Comparison of ENCODE assay signal across 1 cellular context in genomic region chr2:230864605-230865323, GRCh38.
TF ChIP-seq lines count a peak whose summit lies in the region.

TSS of gene ITM2C (plus strand) at chr2:230864942. CDS start at chr2:230865026, 84 bp downstream.

TF ChIP-seq in HepG2, 621 proteins besides CTCF, POLR2A, EP300 and RAD21 (continued from another document and continues in another):
- peak; percentile 49; the same call in 1 of the 2 replicates for TF ChIP-seq ZHX2 (IDR thresholded peaks at IDR 0.05; ENCODE audit: low read depth)
- no peak for TF ChIP-seq ZHX2 (CRISPR knock-in tag; IDR thresholded peaks at IDR 0.05; ENCODE audit: borderline replicate concordance)
- TF ChIP-seq DMAP1 (CRISPR knock-in tag; IDR thresholded peaks at IDR 0.05), result peak; percentile 22
- TF ChIP-seq, protein P1, sequence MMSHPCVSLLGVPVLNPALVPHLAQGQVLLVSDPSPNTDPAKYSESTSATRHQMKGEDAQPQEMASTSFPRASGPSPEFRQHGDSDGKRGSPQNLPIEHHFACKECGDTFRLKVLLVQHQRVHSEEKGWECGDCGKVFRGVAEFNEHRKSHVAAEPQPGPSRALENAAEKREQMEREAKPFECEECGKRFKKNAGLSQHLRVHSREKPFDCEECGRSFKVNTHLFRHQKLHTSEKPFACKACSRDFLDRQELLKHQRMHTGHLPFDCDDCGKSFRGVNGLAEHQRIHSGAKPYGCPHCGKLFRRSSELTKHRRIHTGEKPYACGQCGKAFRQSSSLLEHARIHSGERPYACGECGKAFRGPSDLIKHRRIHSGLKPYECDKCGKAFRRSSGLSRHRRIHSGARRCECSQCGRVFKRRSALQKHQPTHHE (CRISPR knock-in tag; IDR thresholded peaks at IDR 0.05; ENCODE audit: borderline replicate concordance), result 0 out of 2 replicates have a peak, but pooled peaks have one; percentile 81
- TF ChIP-seq, protein P2, sequence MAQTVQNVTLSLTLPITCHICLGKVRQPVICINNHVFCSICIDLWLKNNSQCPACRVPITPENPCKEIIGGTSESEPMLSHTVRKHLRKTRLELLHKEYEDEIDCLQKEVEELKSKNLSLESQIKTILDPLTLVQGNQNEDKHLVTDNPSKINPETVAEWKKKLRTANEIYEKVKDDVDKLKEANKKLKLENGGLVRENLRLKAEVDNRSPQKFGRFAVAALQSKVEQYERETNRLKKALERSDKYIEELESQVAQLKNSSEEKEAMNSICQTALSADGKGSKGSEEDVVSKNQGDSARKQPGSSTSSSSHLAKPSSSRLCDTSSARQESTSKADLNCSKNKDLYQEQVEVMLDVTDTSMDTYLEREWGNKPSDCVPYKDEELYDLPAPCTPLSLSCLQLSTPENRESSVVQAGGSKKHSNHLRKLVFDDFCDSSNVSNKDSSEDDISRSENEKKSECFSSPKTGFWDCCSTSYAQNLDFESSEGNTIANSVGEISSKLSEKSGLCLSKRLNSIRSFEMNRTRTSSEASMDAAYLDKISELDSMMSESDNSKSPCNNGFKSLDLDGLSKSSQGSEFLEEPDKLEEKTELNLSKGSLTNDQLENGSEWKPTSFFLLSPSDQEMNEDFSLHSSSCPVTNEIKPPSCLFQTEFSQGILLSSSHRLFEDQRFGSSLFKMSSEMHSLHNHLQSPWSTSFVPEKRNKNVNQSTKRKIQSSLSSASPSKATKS (CRISPR knock-in tag; IDR thresholded peaks at IDR 0.05), result no peak
- 0 out of 2 replicates have a peak, but pooled peaks have one; percentile 46 for TF ChIP-seq NCOA1 (CRISPR knock-in tag; IDR thresholded peaks at IDR 0.05)
- TF ChIP-seq AFF4 (CRISPR knock-in tag; IDR thresholded peaks at IDR 0.05), result no peak
- 0 out of 2 replicates have a peak, but pooled peaks have one; percentile 28 for TF ChIP-seq ZFP36L1 (CRISPR knock-in tag; IDR thresholded peaks at IDR 0.05)
- TF ChIP-seq ZNF10 (CRISPR knock-in tag; IDR thresholded peaks at IDR 0.05; ENCODE audit: borderline replicate concordance, low read depth), result no peak
- TF ChIP-seq KDM1A (CRISPR knock-in tag; IDR thresholded peaks at IDR 0.05), result no peak
- TF ChIP-seq ZSCAN9 (CRISPR knock-in tag; IDR thresholded peaks at IDR 0.05; ENCODE audit: borderline replicate concordance), result peak; percentile 65; the same call in 1 of the 2 replicates
- no peak for TF ChIP-seq ARNTL (CRISPR knock-in tag; IDR thresholded peaks at IDR 0.05)
- peak; percentile 82; the same call in 1 of the 2 replicates for TF ChIP-seq AKAP8 (CRISPR knock-in tag; IDR thresholded peaks at IDR 0.05)
- TF ChIP-seq MEIS2 (CRISPR knock-in tag; IDR thresholded peaks at IDR 0.05), result 0 out of 2 replicates have a peak, but pooled peaks have one; percentile 32
- TF ChIP-seq KLF6 (CRISPR knock-in tag; IDR thresholded peaks at IDR 0.05), result 0 out of 2 replicates have a peak, but pooled peaks have one; percentile 43
- peak; percentile 2; the same call in 1 of the 2 replicates for TF ChIP-seq ZNF337 (CRISPR knock-in tag; IDR thresholded peaks at IDR 0.05; ENCODE audit: borderline replicate concordance, low read depth)
- TF ChIP-seq STAT5B (CRISPR knock-in tag; IDR thresholded peaks at IDR 0.05), result no peak
- no peak for TF ChIP-seq ZNF549 (CRISPR knock-in tag; IDR thresholded peaks at IDR 0.05)
- 0 out of 2 replicates have a peak, but pooled peaks have one; percentile 42 for TF ChIP-seq HIVEP1 (CRISPR knock-in tag; IDR thresholded peaks at IDR 0.05)
- TF ChIP-seq PHF21A (CRISPR knock-in tag; IDR thresholded peaks at IDR 0.05), result no peak
- TF ChIP-seq, protein P3, sequence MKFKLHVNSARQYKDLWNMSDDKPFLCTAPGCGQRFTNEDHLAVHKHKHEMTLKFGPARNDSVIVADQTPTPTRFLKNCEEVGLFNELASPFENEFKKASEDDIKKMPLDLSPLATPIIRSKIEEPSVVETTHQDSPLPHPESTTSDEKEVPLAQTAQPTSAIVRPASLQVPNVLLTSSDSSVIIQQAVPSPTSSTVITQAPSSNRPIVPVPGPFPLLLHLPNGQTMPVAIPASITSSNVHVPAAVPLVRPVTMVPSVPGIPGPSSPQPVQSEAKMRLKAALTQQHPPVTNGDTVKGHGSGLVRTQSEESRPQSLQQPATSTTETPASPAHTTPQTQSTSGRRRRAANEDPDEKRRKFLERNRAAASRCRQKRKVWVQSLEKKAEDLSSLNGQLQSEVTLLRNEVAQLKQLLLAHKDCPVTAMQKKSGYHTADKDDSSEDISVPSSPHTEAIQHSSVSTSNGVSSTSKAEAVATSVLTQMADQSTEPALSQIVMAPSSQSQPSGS (CRISPR knock-in tag; IDR thresholded peaks at IDR 0.05), result no peak
- TF ChIP-seq ZNF530 (CRISPR knock-in tag; IDR thresholded peaks at IDR 0.05; ENCODE audit: low read depth), result no peak
- no peak for TF ChIP-seq NR2F1 (CRISPR knock-in tag; IDR thresholded peaks at IDR 0.05)
- TF ChIP-seq AGO2 (optimal IDR thresholded peaks at IDR 0.05; ENCODE audit: low read depth, low read length), result no peak
- TF ChIP-seq, protein P4, sequence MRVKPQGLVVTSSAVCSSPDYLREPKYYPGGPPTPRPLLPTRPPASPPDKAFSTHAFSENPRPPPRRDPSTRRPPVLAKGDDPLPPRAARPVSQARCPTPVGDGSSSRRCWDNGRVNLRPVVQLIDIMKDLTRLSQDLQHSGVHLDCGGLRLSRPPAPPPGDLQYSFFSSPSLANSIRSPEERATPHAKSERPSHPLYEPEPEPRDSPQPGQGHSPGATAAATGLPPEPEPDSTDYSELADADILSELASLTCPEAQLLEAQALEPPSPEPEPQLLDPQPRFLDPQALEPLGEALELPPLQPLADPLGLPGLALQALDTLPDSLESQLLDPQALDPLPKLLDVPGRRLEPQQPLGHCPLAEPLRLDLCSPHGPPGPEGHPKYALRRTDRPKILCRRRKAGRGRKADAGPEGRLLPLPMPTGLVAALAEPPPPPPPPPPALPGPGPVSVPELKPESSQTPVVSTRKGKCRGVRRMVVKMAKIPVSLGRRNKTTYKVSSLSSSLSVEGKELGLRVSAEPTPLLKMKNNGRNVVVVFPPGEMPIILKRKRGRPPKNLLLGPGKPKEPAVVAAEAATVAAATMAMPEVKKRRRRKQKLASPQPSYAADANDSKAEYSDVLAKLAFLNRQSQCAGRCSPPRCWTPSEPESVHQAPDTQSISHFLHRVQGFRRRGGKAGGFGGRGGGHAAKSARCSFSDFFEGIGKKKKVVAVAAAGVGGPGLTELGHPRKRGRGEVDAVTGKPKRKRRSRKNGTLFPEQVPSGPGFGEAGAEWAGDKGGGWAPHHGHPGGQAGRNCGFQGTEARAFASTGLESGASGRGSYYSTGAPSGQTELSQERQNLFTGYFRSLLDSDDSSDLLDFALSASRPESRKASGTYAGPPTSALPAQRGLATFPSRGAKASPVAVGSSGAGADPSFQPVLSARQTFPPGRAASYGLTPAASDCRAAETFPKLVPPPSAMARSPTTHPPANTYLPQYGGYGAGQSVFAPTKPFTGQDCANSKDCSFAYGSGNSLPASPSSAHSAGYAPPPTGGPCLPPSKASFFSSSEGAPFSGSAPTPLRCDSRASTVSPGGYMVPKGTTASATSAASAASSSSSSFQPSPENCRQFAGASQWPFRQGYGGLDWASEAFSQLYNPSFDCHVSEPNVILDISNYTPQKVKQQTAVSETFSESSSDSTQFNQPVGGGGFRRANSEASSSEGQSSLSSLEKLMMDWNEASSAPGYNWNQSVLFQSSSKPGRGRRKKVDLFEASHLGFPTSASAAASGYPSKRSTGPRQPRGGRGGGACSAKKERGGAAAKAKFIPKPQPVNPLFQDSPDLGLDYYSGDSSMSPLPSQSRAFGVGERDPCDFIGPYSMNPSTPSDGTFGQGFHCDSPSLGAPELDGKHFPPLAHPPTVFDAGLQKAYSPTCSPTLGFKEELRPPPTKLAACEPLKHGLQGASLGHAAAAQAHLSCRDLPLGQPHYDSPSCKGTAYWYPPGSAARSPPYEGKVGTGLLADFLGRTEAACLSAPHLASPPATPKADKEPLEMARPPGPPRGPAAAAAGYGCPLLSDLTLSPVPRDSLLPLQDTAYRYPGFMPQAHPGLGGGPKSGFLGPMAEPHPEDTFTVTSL (CRISPR knock-in tag; IDR thresholded peaks at IDR 0.05; ENCODE audit: borderline replicate concordance), result no peak
- TF ChIP-seq HHEX (CRISPR knock-in tag; IDR thresholded peaks at IDR 0.05), result no peak
- TF ChIP-seq ZNF556 (CRISPR knock-in tag; IDR thresholded peaks at IDR 0.05; ENCODE audit: borderline replicate concordance), result no peak; the same call in 1 of the 2 replicates
- no peak for TF ChIP-seq PLSCR1 (CRISPR knock-in tag; IDR thresholded peaks at IDR 0.05; ENCODE audit: borderline replicate concordance)
- no peak for TF ChIP-seq SP1 (IDR thresholded peaks at IDR 0.05)
- TF ChIP-seq SP1 (CRISPR knock-in tag; IDR thresholded peaks at IDR 0.05), result 0 out of 2 replicates have a peak, but pooled peaks have one; percentile 33
- TF ChIP-seq DDIT3 (CRISPR knock-in tag; IDR thresholded peaks at IDR 0.05), result no peak
- peak; percentile 89 for TF ChIP-seq HNRNPK (IDR thresholded peaks at IDR 0.05; ENCODE audit: low read depth, low read length, poor library complexity, severe bottlenecking)
- TF ChIP-seq, protein P5, sequence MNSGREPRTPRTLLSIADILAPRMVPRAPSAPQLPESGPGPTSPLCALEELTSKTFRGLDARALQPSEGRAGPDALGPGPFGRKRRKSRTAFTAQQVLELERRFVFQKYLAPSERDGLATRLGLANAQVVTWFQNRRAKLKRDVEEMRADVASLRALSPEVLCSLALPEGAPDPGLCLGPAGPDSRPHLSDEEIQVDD (CRISPR knock-in tag; IDR thresholded peaks at IDR 0.05; ENCODE audit: borderline replicate concordance), result no peak
